Comparison of ENCODE assay signal across 27 cellular contexts in the genomic region with DNA sequence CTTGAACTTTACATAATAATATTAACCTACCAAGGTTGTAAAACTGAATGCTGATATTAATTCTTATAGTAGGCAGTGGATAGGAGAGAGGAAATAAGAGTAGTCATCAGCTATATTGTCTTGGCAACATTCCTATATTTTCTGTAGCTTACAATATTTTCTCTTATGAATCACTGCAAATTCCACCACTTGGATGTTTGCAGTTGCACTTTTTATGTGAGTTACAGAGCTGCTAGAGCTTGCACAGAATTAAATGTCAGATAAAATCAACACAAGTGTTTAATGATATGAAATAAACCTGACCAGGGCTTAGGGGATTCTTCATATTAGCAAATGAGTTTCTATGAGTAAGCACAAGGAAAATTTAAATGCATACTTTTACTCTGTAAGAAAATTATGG.
A peak's percentile ranks its signal among the peaks of the same experiment; 100 is the strongest.
DNase-seq lines count a peak whose midpoint lies in the region; ATAC-seq and TF ChIP-seq lines count a peak whose summit lies in the region.
"Had no signal": no experiment of that assay in that cellular context is flagged by ENCODE, and none has a peak within 500 bp of the region (broad histone marks: within the 10 kb centered on the region; RNA-seq: fewer than 3 reads in every experiment).

No MANE protein-coding gene starts in this region.

- H3K27me3 Mint-ChIP-seq in activated T-helper 2 cell treated with anti-CD3 and anti-CD28 coated beads, Interferon-gamma antibody, Interleukin-2, Interleukin-4, amounts not matched to agents 10 μg/mL and 5 μg/mL and 100 μg/mL, durations not matched to agents 14 hours and 24 hours and 36 hours (ENCODE audit: low read depth), result no peaks in the 10 kb centered on the region
- H3K27me3 Mint-ChIP-seq: activated naive CD8-positive, alpha-beta T cell treated with anti-CD3 and anti-CD28 coated beads, Interleukin-2, amount 50 U/mL, for 24 hours; IgD-negative memory B cell; stimulated activated memory B cell treated with anti-CD40 and anti-IgM and Interleukin-4, amounts not matched to agents 10 μg/mL and 1 μg/mL and 100 μg/mL, for 72 hours had no signal

- H3K27ac Mint-ChIP-seq in activated T-helper 2 cell treated with anti-CD3 and anti-CD28 coated beads, Interferon-gamma antibody, Interleukin-2, Interleukin-4, amounts not matched to agents 10 μg/mL and 5 μg/mL and 100 μg/mL, durations not matched to agents 14 hours and 24 hours and 36 hours, result no peak overlapping the region
- H3K27ac Mint-ChIP-seq: activated naive CD8-positive, alpha-beta T cell treated with anti-CD3 and anti-CD28 coated beads, Interleukin-2, amount 50 U/mL, for 24 hours; IgD-negative memory B cell; neural progenitor cell; stimulated activated memory B cell treated with anti-CD40 and anti-IgM and Interleukin-4, amounts not matched to agents 10 μg/mL and 1 μg/mL and 100 μg/mL, for 72 hours; T-helper 1 cell treated with Interleukin-12 subunit alpha and Interleukin-12 subunit beta and Interleukin-4 antibody, amounts not matched to agents 30 μg/mL and 1 μg/mL, for 36 hours had no signal

- POLR2A ChIA-PET in RWPE1 (lab: Yijun Ruan, JAX; ENCODE audit: low non-redundant PET), result no interaction called here

- no peaks in the 10 kb centered on the region for H3K36me3 Mint-ChIP-seq in activated T-helper 2 cell treated with anti-CD3 and anti-CD28 coated beads, Interferon-gamma antibody, Interleukin-2, Interleukin-4, amounts not matched to agents 10 μg/mL and 5 μg/mL and 100 μg/mL, durations not matched to agents 14 hours and 24 hours and 36 hours (ENCODE audit: low read depth)
- H3K36me3 Mint-ChIP-seq: IgD-negative memory B cell; neural progenitor cell; stimulated activated memory B cell treated with anti-CD40 and anti-IgM and Interleukin-4, amounts not matched to agents 10 μg/mL and 1 μg/mL and 100 μg/mL, for 72 hours had no signal

- no peak for TF ChIP-seq CTCF in RWPE1 (conservative IDR thresholded peaks at IDR 0.05; ENCODE audit: low read depth)

- no peak overlapping the region for H3K4me3 Mint-ChIP-seq in activated T-helper 2 cell treated with anti-CD3 and anti-CD28 coated beads, Interferon-gamma antibody, Interleukin-2, Interleukin-4, amounts not matched to agents 10 μg/mL and 5 μg/mL and 100 μg/mL, durations not matched to agents 14 hours and 24 hours and 36 hours (ENCODE audit: low read depth)
- H3K4me3 Mint-ChIP-seq: activated naive CD8-positive, alpha-beta T cell treated with anti-CD3 and anti-CD28 coated beads, Interleukin-2, amount 50 U/mL, for 24 hours; activated T-cell treated with anti-CD3 and anti-CD28 coated beads, Interleukin-2, amount 50 U/mL, for 4 hours; IgD-negative memory B cell; neural progenitor cell; stimulated activated memory B cell treated with anti-CD40 and anti-IgM and Interleukin-4, amounts not matched to agents 10 μg/mL and 1 μg/mL and 100 μg/mL, for 72 hours; T-helper 1 cell treated with Interleukin-12 subunit alpha and Interleukin-12 subunit beta and Interleukin-4 antibody, amounts not matched to agents 30 μg/mL and 1 μg/mL, for 36 hours had no signal

- DNase-seq in HPDE6-E6E7 (ENCODE audit: extremely low spot score), result peak; percentile 8
- DNase-seq in RWPE1 (ENCODE audit: low spot score), result peak; percentile 26
- DNase-seq in fibroblast of gingiva (ENCODE audit: low read depth), result peak; percentile 47
- peak; percentile 55 for DNase-seq in skeletal muscle cell (ENCODE audit: low read depth)
- no peak for DNase-seq in activated T-helper 2 cell treated with anti-CD3 and anti-CD28 coated beads, Interferon-gamma antibody, Interleukin-2, Interleukin-4, amounts not matched to agents 10 μg/mL and 5 μg/mL and 100 μg/mL, durations not matched to agents 14 hours and 24 hours and 36 hours (ENCODE audit: low spot score)
- DNase-seq in globus pallidus (ENCODE audit: low spot score), result no peak
- DNase-seq: activated CD4-positive, CD25-positive, alpha-beta regulatory T cell; activated naive CD4-positive, alpha-beta T cell; activated naive CD8-positive, alpha-beta T cell treated with anti-CD3 and anti-CD28 coated beads, Interleukin-2, amount 50 U/mL, for 24 hours; activated T-cell treated with anti-CD3 and anti-CD28 coated beads, Interleukin-2, amount 50 U/mL, for 4 hours; cerebellar nuclear complex; DMS53; GDM1; left ventricle myocardium superior; NCI-H146; NCI-H226; NCI-H69; trophoblast cell had no signal

- H3K4me1 Mint-ChIP-seq in activated T-helper 2 cell treated with anti-CD3 and anti-CD28 coated beads, Interferon-gamma antibody, Interleukin-2, Interleukin-4, amounts not matched to agents 10 μg/mL and 5 μg/mL and 100 μg/mL, durations not matched to agents 14 hours and 24 hours and 36 hours (ENCODE audit: low read depth), result no peaks in the 10 kb centered on the region
- H3K4me1 Mint-ChIP-seq: activated naive CD8-positive, alpha-beta T cell treated with anti-CD3 and anti-CD28 coated beads, Interleukin-2, amount 50 U/mL, for 24 hours; IgD-negative memory B cell; neural progenitor cell; stimulated activated memory B cell treated with anti-CD40 and anti-IgM and Interleukin-4, amounts not matched to agents 10 μg/mL and 1 μg/mL and 100 μg/mL, for 72 hours had no signal

- peaks cover 31% of the 10 kb centered on the region for H3K9me3 Mint-ChIP-seq in activated T-helper 2 cell treated with anti-CD3 and anti-CD28 coated beads, Interferon-gamma antibody, Interleukin-2, Interleukin-4, amounts not matched to agents 10 μg/mL and 5 μg/mL and 100 μg/mL, durations not matched to agents 14 hours and 24 hours and 36 hours
- H3K9me3 Mint-ChIP-seq: neural progenitor cell had no signal

- no peak overlapping the region for H3K27ac ChIP-seq in RWPE1
- H3K27ac ChIP-seq: BLaER1 treated with 17β-estradiol and CSF1 and Interleukin-3, amounts not matched to agents 10 nM and 100 nM; neural progenitor cell; parathyroid adenoma had no signal

- no peak overlapping the region for H3K4me3 ChIP-seq in skeletal muscle cell (ENCODE audit: low read depth, low read length)
- H3K4me3 ChIP-seq: BLaER1 treated with 17β-estradiol and CSF1 and Interleukin-3, amounts not matched to agents 10 nM and 100 nM; HAP-1; neural progenitor cell had no signal

- intact Hi-C loops in activated T-helper 2 cell treated with anti-CD3 and anti-CD28 coated beads, Interferon-gamma antibody, Interleukin-2, Interleukin-4, amounts not matched to agents 10 μg/mL and 5 μg/mL and 100 μg/mL, durations not matched to agents 14 hours and 24 hours and 36 hours (cut with micrococcal nuclease), result no loop called here

- CTCF ChIA-PET in RWPE1 (lab: Yijun Ruan, JAX), result no interaction called here

- ATAC-seq in HG02840 (IDR thresholded peaks at IDR 0.05; ENCODE audit: low FRiP score, unreplicated experiment), result no peak
- ATAC-seq: activated naive CD8-positive, alpha-beta T cell treated with anti-CD3 and anti-CD28 coated beads, Interleukin-2, amount 50 U/mL, for 24 hours; activated T-cell treated with anti-CD3 and anti-CD28 coated beads, Interleukin-2, amount 50 U/mL, for 4 hours; left ventricle myocardium superior; sciatic nerve; stimulated activated memory B cell treated with anti-CD40 and anti-IgM and Interleukin-4, amounts not matched to agents 10 μg/mL and 1 μg/mL and 100 μg/mL, for 72 hours had no signal

Comparison
In these comparisons a context has a peak if more than half of its experiments do, and no peak if none do; other contexts are left out.
1. DNase-seq: peak in HPDE6-E6E7 (single experiment), RWPE1 (single experiment), fibroblast of gingiva (single experiment) and skeletal muscle cell (single experiment); none in activated T-helper 2 cell treated with anti-CD3 and anti-CD28 coated beads, Interferon-gamma antibody, Interleukin-2, Interleukin-4, amounts not matched to agents 10 μg/mL and 5 μg/mL and 100 μg/mL, durations not matched to agents 14 hours and 24 hours and 36 hours (single experiment) and globus pallidus (single experiment).